ENCODE assay signal across 25 cellular contexts in the genomic region with DNA sequence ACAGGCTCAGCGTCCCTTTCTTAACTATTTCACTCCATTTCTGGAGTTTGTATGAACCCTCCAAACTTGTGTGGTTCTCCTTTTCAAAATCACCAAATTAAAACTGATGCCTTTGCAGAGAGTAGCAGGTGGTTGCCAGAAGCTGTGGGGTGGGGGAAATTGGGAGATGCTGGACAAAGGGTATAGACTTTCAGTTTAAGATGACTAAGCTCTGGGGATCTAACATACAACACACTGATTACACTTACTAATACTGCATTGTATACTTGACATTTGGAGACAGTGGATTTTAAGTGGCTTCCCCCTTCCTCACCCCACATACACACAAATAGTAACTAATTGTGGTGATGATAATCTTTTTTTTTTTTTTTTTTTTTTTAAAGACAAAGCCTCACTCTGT.
"Had no signal": no experiment of that assay in that cellular context is flagged by ENCODE, and none has a peak within 500 bp of the region (broad histone marks: within the 10 kb centered on the region; RNA-seq: fewer than 3 reads in every experiment).

No MANE protein-coding gene starts in this region.

- ATAC-seq: Panc1, Right ventricle myocardium inferior had no signal

- DNase-seq: activated CD4-positive, alpha-beta memory T cell treated with anti-CD3 and anti-CD28 coated beads for 36 hours; activated CD4-positive, alpha-beta T cell treated with anti-CD3 and anti-CD28 coated beads, Interleukin-2, amount 10 ng/mL, durations not matched to agents 7 days and 5 days; activated CD4-positive, CD25-positive, alpha-beta regulatory T cell; activated CD8-positive, alpha-beta memory T cell treated with anti-CD3 and anti-CD28 coated beads, Interleukin-2, amount 50 U/mL, for 4 hours; activated effector memory CD4-positive, alpha-beta T cell treated with Interleukin-2 at 50 U/mL for 16 hours; activated naive CD4-positive, alpha-beta T cell; activated T-cell treated with anti-CD3 and anti-CD28 coated beads, Interleukin-2, amount 50 U/mL, for 1 hour; amygdala; NCI-H1092; NCI-H1417; NCI-H2029; NCI-H2107; NCI-H2171 treated with DMSO at 0.1 percent for 48 hours; NCI-H226; NCI-H526 treated with DMSO at 0.1 percent for 48 hours; NCI-H82; NK-92 treated with Interleukin-12 subunit alpha and Interleukin-12 subunit beta, amount 100 ng/mL, for 24 hours; OCI-M1; RPMI8226; T-helper 1 cell had no signal

- H3K27ac ChIP-seq: SK-N-MC, VCaP had no signal

- FAIRE-seq: astrocyte had no signal

- H3K4me3 ChIP-seq: SK-N-MC had no signal
